ENCODE assay signal across 27 cellular contexts in the genomic region with DNA sequence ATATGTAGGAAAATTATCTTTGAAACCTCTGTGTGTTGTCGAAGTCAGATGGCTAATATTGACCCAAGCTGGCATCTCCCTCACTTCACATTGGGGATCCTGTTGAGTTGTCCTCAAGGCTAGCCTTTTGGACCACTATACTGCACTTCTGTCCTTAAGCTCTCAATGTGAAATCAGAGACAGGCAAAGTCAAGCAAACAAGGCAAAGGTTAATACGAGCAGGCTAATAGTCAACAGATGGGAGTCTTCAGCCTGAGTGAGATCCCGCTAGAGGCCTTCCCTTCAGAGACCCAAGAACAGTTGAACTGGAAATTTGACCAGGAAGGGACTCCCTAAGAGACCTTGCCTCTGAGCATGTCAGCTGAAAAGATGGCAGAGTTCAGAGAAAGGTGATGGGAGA.
"Had no signal": no experiment of that assay in that cellular context is flagged by ENCODE, and none has a peak within 500 bp of the region (broad histone marks: within the 10 kb centered on the region; RNA-seq: fewer than 3 reads in every experiment).

No MANE protein-coding gene starts in this region.

- DNase-seq: effector memory CD8-positive, alpha-beta T cell; gastrocnemius medialis; heart right ventricle; hypothalamus; islet precursor cell; left ventricle myocardium inferior; mesenchymal stem cell; midbrain; occipital lobe; psoas muscle; retina; spleen; stimulated activated CD4-positive, alpha-beta T cell treated with anti-CD3 and anti-CD28 coated beads, Interleukin-15, amount 100 ng/mL, for 24 hours; stimulated activated CD4-positive, alpha-beta T cell treated with anti-CD3 and anti-CD28 coated beads, Interleukin-1b, Interleukin-23, amount 100 ng/mL, for 48 hours; stimulated activated CD4-positive, alpha-beta T cell treated with anti-CD3 and anti-CD28 coated beads, Interleukin-4, amount 100 ng/mL, for 4 hours; stimulated activated naive B cell treated with anti-CD40 and anti-IgM and Interleukin-4, amounts not matched to agents 10 μg/mL and 1 μg/mL and 100 μg/mL, for 72 hours; stimulated activated naive CD8-positive, alpha-beta T cell treated with anti-CD3 and anti-CD28 coated beads, Interleukin-15, amount 100 ng/mL, for 72 hours; testis; transverse colon had no signal

- H3K36me3 ChIP-seq: esophagus muscularis mucosa, gastrocnemius medialis, heart right ventricle, left ventricle myocardium inferior, spleen, transverse colon had no signal

- H3K36me3 Mint-ChIP-seq: natural killer cell treated with Interleukin-12 subunit alpha and Interleukin-12 subunit beta and Interleukin-15 and Interleukin-18, amount 100 ng/mL, for 72 hours; stimulated activated naive B cell treated with anti-CD40 and anti-IgM and Interleukin-4, amounts not matched to agents 10 μg/mL and 1 μg/mL and 100 μg/mL, for 72 hours had no signal

- H3K4me3 Mint-ChIP-seq: dendritic cell treated with granulocyte-macrophage colony-stimulating factor and Interleukin-4, amounts not matched to agents 40 ng/mL and 50 ng/mL, for 4 days; effector memory CD8-positive, alpha-beta T cell; natural killer cell treated with Interleukin-12 subunit alpha and Interleukin-12 subunit beta and Interleukin-15 and Interleukin-18, amount 100 ng/mL, for 72 hours; stimulated activated naive B cell treated with anti-CD40 and anti-IgM and Interleukin-4, amounts not matched to agents 10 μg/mL and 1 μg/mL and 100 μg/mL, for 72 hours; stimulated activated naive CD8-positive, alpha-beta T cell treated with anti-CD3 and anti-CD28 coated beads, Interleukin-15, amount 100 ng/mL, for 72 hours had no signal

- H3K9ac ChIP-seq: parathyroid adenoma had no signal

- H3K27ac ChIP-seq: epithelial cell of prostate, esophagus muscularis mucosa, gastrocnemius medialis, heart right ventricle, left ventricle myocardium inferior, parathyroid adenoma, psoas muscle, spleen, testis, transverse colon had no signal

- H3K27me3 ChIP-seq: esophagus muscularis mucosa, gastrocnemius medialis, heart right ventricle, spleen, testis, transverse colon had no signal

- H3K79me2 ChIP-seq: parathyroid adenoma had no signal

- H3K27ac Mint-ChIP-seq: dendritic cell treated with granulocyte-macrophage colony-stimulating factor and Interleukin-4, amounts not matched to agents 40 ng/mL and 50 ng/mL, for 4 days; effector memory CD8-positive, alpha-beta T cell; natural killer cell treated with Interleukin-12 subunit alpha and Interleukin-12 subunit beta and Interleukin-15 and Interleukin-18, amount 100 ng/mL, for 72 hours; stimulated activated naive B cell treated with anti-CD40 and anti-IgM and Interleukin-4, amounts not matched to agents 10 μg/mL and 1 μg/mL and 100 μg/mL, for 72 hours; stimulated activated naive CD8-positive, alpha-beta T cell treated with anti-CD3 and anti-CD28 coated beads, Interleukin-15, amount 100 ng/mL, for 72 hours had no signal

- H3K4me3 ChIP-seq: esophagus muscularis mucosa, gastrocnemius medialis, heart right ventricle, left ventricle myocardium inferior, lung, psoas muscle, spleen, testis, transverse colon had no signal

- H3K9me3 Mint-ChIP-seq: dendritic cell treated with granulocyte-macrophage colony-stimulating factor and Interleukin-4, amounts not matched to agents 40 ng/mL and 50 ng/mL, for 4 days had no signal

- H3K4me1 ChIP-seq: parathyroid adenoma, spleen, testis had no signal

- H3K9me3 ChIP-seq: esophagus muscularis mucosa, gastrocnemius medialis, psoas muscle, testis, transverse colon had no signal

- H3K4me1 Mint-ChIP-seq: stimulated activated naive B cell treated with anti-CD40 and anti-IgM and Interleukin-4, amounts not matched to agents 10 μg/mL and 1 μg/mL and 100 μg/mL, for 72 hours had no signal

- H2AFZ ChIP-seq: parathyroid adenoma had no signal

- H3K27me3 Mint-ChIP-seq: dendritic cell treated with granulocyte-macrophage colony-stimulating factor and Interleukin-4, amounts not matched to agents 40 ng/mL and 50 ng/mL, for 4 days; effector memory CD8-positive, alpha-beta T cell; natural killer cell treated with Interleukin-12 subunit alpha and Interleukin-12 subunit beta and Interleukin-15 and Interleukin-18, amount 100 ng/mL, for 72 hours; stimulated activated naive B cell treated with anti-CD40 and anti-IgM and Interleukin-4, amounts not matched to agents 10 μg/mL and 1 μg/mL and 100 μg/mL, for 72 hours; stimulated activated naive CD8-positive, alpha-beta T cell treated with anti-CD3 and anti-CD28 coated beads, Interleukin-15, amount 100 ng/mL, for 72 hours had no signal

- FAIRE-seq: colon, urothelium cell line had no signal
